18 cellular contexts compared by ENCODE assay signal in genomic region chr6:53172468-53172803, GRCh38. TPM values are rescaled to one million over a fixed set of nuclear protein-coding genes. Genes with fewer than 3 reads are reported as not detected.
DNase-seq lines count a peak whose midpoint lies in the region; ATAC-seq and TF ChIP-seq lines count a peak whose summit lies in the region.
"Had no signal": no experiment of that assay in that cellular context is flagged by ENCODE, and none has a peak within 500 bp of the region (broad histone marks: within the 10 kb centered on the region; RNA-seq: fewer than 3 reads in every experiment).

No MANE protein-coding gene starts in this region.

- TF ChIP-seq CTCF in SU-DHL-6 (IDR thresholded peaks at IDR 0.05; ENCODE audit: insufficient read depth, low read length, poor library complexity, severe bottlenecking) (no peak), spleen (IDR thresholded peaks at IDR 0.05 in 8 of 11, conservative IDR thresholded peaks at IDR 0.05 in 3 of 11) (no peak)

- peak overlapping the region in 10 of 11 experiments; percentile 16 to 48 (median 36); a peak in 12 of 22 replicates for H3K4me2 ChIP-seq in BLaER1 treated with 17β-estradiol and CSF1 and Interleukin-3, amounts not matched to agents 10 nM and 100 nM
- H3K4me2 ChIP-seq in SU-DHL-6 (ENCODE audit: low read depth, low read length, poor library complexity, severe bottlenecking), result no peak overlapping the region

- peaks cover 0 to 6% (median 1%) of the 10 kb centered on the region in 10 experiments; a peak in 7 of 20 replicates for H3K4me1 ChIP-seq in BLaER1 treated with 17β-estradiol and CSF1 and Interleukin-3, amounts not matched to agents 10 nM and 100 nM
- peaks cover 0 to 28% (median 12%) of the 10 kb centered on the region in 6 donors for H3K4me1 ChIP-seq in spleen
- H3K4me1 ChIP-seq: BE2C had no signal

- 66 to 81% (median 72%) methylated on average over 6 of the region's 6 CpGs for WGBS in spleen, 5 donors

- DNase-seq in spleen (no peak), OCI-M2 (lab: John Stamatoyannopoulos, UW; ENCODE audit: unreplicated experiment) (no peak), GF-D8 (lab: John Stamatoyannopoulos, UW) (no peak), NCI-H2081 treated with DMSO at 0.1 percent for 48 hours (lab: John Stamatoyannopoulos, UW) (no peak)

- no peak for TF ChIP-seq POLR2A in spleen (IDR thresholded peaks at IDR 0.05)

- H3K9ac ChIP-seq in BLaER1 treated with 17β-estradiol and CSF1 and Interleukin-3, amounts not matched to agents 10 nM and 100 nM, result no peak overlapping the region
- H3K9ac ChIP-seq in SU-DHL-6 (ENCODE audit: low read length), result no peak overlapping the region

- no peak overlapping the region for H3K4me3 ChIP-seq in BLaER1 treated with 17β-estradiol and CSF1 and Interleukin-3, amounts not matched to agents 10 nM and 100 nM
- no peak overlapping the region for H3K4me3 ChIP-seq in SU-DHL-6 (ENCODE audit: insufficient read depth, low read length, poor library complexity, severe bottlenecking)
- H3K4me3 ChIP-seq in spleen, result peak overlapping the region in 1 of 8 donors; percentile 38
- H3K4me3 ChIP-seq: ovary, SK-N-MC, thoracic aorta had no signal

- H3K36me3 ChIP-seq in BLaER1 treated with 17β-estradiol and CSF1 and Interleukin-3, amounts not matched to agents 10 nM and 100 nM, result no peaks in the 10 kb centered on the region
- no peaks in the 10 kb centered on the region for H3K36me3 ChIP-seq in SU-DHL-6 (ENCODE audit: low read length)
- H3K36me3 ChIP-seq in spleen, result no peaks in the 10 kb centered on the region
- H3K36me3 ChIP-seq: BE2C, ovary, thoracic aorta had no signal

- H3K9me3 ChIP-seq in BLaER1 treated with 17β-estradiol and CSF1 and Interleukin-3, amounts not matched to agents 10 nM and 100 nM (replicated peaks in 1 of 11), result no peaks in the 10 kb centered on the region
- H3K9me3 ChIP-seq in SU-DHL-6 (ENCODE audit: insufficient read depth, low read length) (no peaks in the 10 kb centered on the region), spleen (no peaks in the 10 kb centered on the region)
- H3K9me3 ChIP-seq: BE2C, ovary, thoracic aorta had no signal

- H4K20me1 ChIP-seq in BLaER1 treated with 17β-estradiol and CSF1 and Interleukin-3, amounts not matched to agents 10 nM and 100 nM, result no peaks in the 10 kb centered on the region
- H4K20me1 ChIP-seq in SU-DHL-6 (ENCODE audit: low read depth, low read length), result no peaks in the 10 kb centered on the region

- peak overlapping the region; percentile 8 for H2AFZ ChIP-seq in SU-DHL-6 (ENCODE audit: low read depth, low read length, severe bottlenecking)

- H3K9me2 ChIP-seq in SU-DHL-6 (replicated peaks; ENCODE audit: insufficient read depth, low read length), result no peaks in the 10 kb centered on the region

- ATAC-seq in HG02610 (IDR thresholded peaks at IDR 0.05; ENCODE audit: unreplicated experiment), result peak; percentile 15

- H3K27me3 ChIP-seq in BLaER1 treated with 17β-estradiol and CSF1 and Interleukin-3, amounts not matched to agents 10 nM and 100 nM, result 0 out of 22 replicates have a peak, but pooled peaks cover 0 to 3% (median 0%) of the 10 kb centered on the region in 11 experiments
- H3K27me3 ChIP-seq in SU-DHL-6 (ENCODE audit: low read length) (no peaks in the 10 kb centered on the region), spleen (replicated peaks in 1 of 7) (no peaks in the 10 kb centered on the region)
- H3K27me3 ChIP-seq: BE2C, ovary had no signal

- H3K27ac ChIP-seq in BLaER1 treated with 17β-estradiol and CSF1 and Interleukin-3, amounts not matched to agents 10 nM and 100 nM, result no peak overlapping the region
- H3K27ac ChIP-seq in SU-DHL-6 (ENCODE audit: low read depth, low read length) (no peak overlapping the region), spleen (peak overlapping the region in 5 of 8 donors; percentile 48 to 76 (median 58))
- H3K27ac ChIP-seq: ovary, SK-N-MC, thoracic aorta had no signal

- intact Hi-C loops in spleen (cut with DNase I; ENCODE audit: low total_unique reads), result loop anchor here (5.0 to 10.0 kb wide), 3 partner anchors 120 to 482 kb away; no protein-coding TSS in a partner anchor

- H3K79me2 ChIP-seq in SU-DHL-6 (ENCODE audit: insufficient read depth, low read length), result no peaks in the 10 kb centered on the region

- H3F3A ChIP-seq in SU-DHL-6 (ENCODE audit: insufficient read depth), result no peaks in the 10 kb centered on the region

RNA-seq across cellular contexts. Expression of gene GCM1, which starts 23.8 kb away (rescaled TPM):
- 1 to 10 TPM in 2 of 7 donors, under 1 TPM in 4, not detected in 1; 0.13 to 1.9 (median 0.42) TPM for total RNA-seq in spleen
- polyA plus RNA-seq in spleen, result under 1 TPM; 0.05 to 0.22 (median 0.06) TPM
- total RNA-seq: activated CD4-positive, alpha-beta memory T cell treated with anti-CD3 and anti-CD28 coated beads for 36 hours; activated T-helper 1 cell treated with anti-CD3 and anti-CD28 coated beads, Interleukin-12 subunit alpha, Interleukin-12 subunit beta, Interleukin-2, Interleukin-4 antibody, amounts not matched to agents 30 ng/mL and 10 ng/mL and 1 ng/mL, durations not matched to agents 14 hours and 24 hours and 36 hours; left lobe of liver; ovary; PC-3; renal cortical epithelial cell; skeletal muscle tissue; thoracic aorta; urinary bladder had no signal
- polyA plus RNA-seq: ovary, urinary bladder had no signal

Comparison
In these comparisons a context has a peak if more than half of its experiments do, and no peak if none do; other contexts are left out.
1. H3K27ac ChIP-seq: peak in spleen (5 of 8); none in BLaER1 treated with 17β-estradiol and CSF1 and Interleukin-3, amounts not matched to agents 10 nM and 100 nM (0 of 11) and SU-DHL-6 (single experiment).